ENCODE assay signal across 8 cellular contexts in the genomic region with DNA sequence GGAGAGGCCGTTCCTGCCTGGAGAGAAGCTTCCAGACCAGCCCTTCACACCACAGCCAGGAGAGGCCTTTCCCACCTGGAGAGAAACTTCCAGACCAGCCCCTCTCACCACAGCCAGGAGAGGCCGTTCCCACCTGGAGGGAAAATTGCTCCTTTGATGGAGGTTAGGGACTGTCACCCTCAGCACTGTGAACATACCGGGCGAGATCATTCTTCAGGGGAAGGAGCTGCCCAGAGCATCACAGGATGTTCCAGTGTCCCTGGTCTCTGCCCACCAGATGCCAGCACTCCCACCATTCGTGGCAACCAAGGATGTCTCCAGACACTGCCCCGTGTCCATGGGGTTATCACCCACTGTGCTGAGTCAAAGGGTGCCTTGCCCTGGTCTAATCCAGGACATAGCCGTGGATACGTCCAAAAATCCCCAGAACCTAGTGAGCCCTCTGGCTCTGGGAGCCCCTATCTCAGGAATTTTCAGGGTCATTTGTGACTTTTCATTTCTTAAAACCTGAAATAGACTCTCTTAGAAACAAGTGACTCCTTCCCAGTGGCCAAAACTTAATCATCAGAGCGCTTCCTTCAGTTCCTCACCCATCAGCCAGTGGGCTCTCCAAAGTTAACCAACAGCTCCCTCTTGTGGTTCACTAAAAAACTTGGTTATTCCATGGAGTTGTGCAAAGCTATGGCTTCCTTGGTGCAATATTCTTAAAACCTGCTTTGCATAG.
DNase-seq lines count a peak whose midpoint lies in the region; ATAC-seq, FAIRE-seq and TF ChIP-seq lines count a peak whose summit lies in the region.

No MANE protein-coding gene starts in this region.

- TF ChIP-seq CTCF in pancreas (IDR thresholded peaks at IDR 0.05), result peak; percentile 28 to 58 (median 53)

- H3K4me1 ChIP-seq in pancreas, result no peaks in the 10 kb centered on the region

- WGBS in pancreas, 2 donors, result 77 to 78% methylated on average over 9 of the region's 9 CpGs

- DNase-seq in DMS53 (lab: John Stamatoyannopoulos, UW), result peak; percentile 91
- DNase-seq in NCI-H1694 (lab: John Stamatoyannopoulos, UW), result peak; percentile 72
- DNase-seq in germinal center (ENCODE audit: low spot score), result peak; percentile 47
- peak in 1 of 6 donors; percentile 35 for DNase-seq in pancreas
- DNase-seq in activated T-cell treated with anti-CD3 and anti-CD28 coated beads, Interleukin-2, amount 50 U/mL, for 48 hours, result no peak

- H3K9me3 ChIP-seq in pancreas, result no peaks in the 10 kb centered on the region

- no peak overlapping the region for H3K4me3 ChIP-seq in pancreas

- H3K27ac ChIP-seq in pancreas, result no peak overlapping the region

- intact Hi-C loops in pancreas (cut with DNase I), result loop anchor here in 1 of 3 donors (10.0 kb wide), 1 partner anchor 758 kb away; a partner anchor contains a TSS

- FAIRE-seq in TTC549 (lab: Jason Lieb, UNC) (peak; percentile 90), pancreas (lab: Jason Lieb, UNC) (peak; percentile 47)

- peak; percentile 53 for ATAC-seq in GM21576 (IDR thresholded peaks at IDR 0.05; ENCODE audit: unreplicated experiment)
- ATAC-seq in pancreas, result peak; percentile 71 to 86 (median 85)
- no peak for ATAC-seq in HG03457 (IDR thresholded peaks at IDR 0.05; ENCODE audit: unreplicated experiment)

- peaks cover 0 to 22% (median 0%) of the 10 kb centered on the region in 3 donors for H3K36me3 ChIP-seq in pancreas

- H3K27me3 ChIP-seq in pancreas, result no peaks in the 10 kb centered on the region

Comparison
In these comparisons a context has a peak if more than half of its experiments do, and no peak if none do; other contexts are left out.
1. DNase-seq: peak in DMS53 (single experiment), NCI-H1694 (single experiment) and germinal center (single experiment); none in activated T-cell treated with anti-CD3 and anti-CD28 coated beads, Interleukin-2, amount 50 U/mL, for 48 hours (0 of 2).